ENCODE assay signal across 14 cellular contexts in genomic region chr1:116330342-116330652, GRCh38. TPM values are rescaled to one million over a fixed set of nuclear protein-coding genes. Genes with fewer than 3 reads are reported as not detected.
DNase-seq lines count a peak whose midpoint lies in the region; ATAC-seq and TF ChIP-seq lines count a peak whose summit lies in the region.
"Had no signal": no experiment of that assay in that cellular context is flagged by ENCODE, and none has a peak within 500 bp of the region (broad histone marks: within the 10 kb centered on the region; RNA-seq: fewer than 3 reads in every experiment).

No MANE protein-coding gene starts in this region.

- H3K4me1 ChIP-seq in hepatocyte (ENCODE audit: insufficient read depth): peaks cover 25% of the 10 kb centered on the region
- peaks cover 10 to 17% (median 14%) of the 10 kb centered on the region in 4 donors for H3K4me1 ChIP-seq in stomach
- H3K4me1 ChIP-seq: uterus had no signal

- no peaks in the 10 kb centered on the region for H4K20me1 ChIP-seq in hepatocyte (ENCODE audit: insufficient read depth, poor library complexity, severe bottlenecking)

- ATAC-seq in GM21576 (IDR thresholded peaks at IDR 0.05; ENCODE audit: unreplicated experiment) (no peak), HG03460 (IDR thresholded peaks at IDR 0.05; ENCODE audit: unreplicated experiment) (no peak), HG02678 (IDR thresholded peaks at IDR 0.05; ENCODE audit: unreplicated experiment) (no peak)
- ATAC-seq: Panc1 had no signal

- intact Hi-C loops in stomach (cut with DNase I; ENCODE audit: low total_unique reads): no loop called here

- H3K27me3 ChIP-seq in hepatocyte (no peaks in the 10 kb centered on the region), stomach (no peaks in the 10 kb centered on the region)
- H3K27me3 ChIP-seq: uterus had no signal

- H3K79me2 ChIP-seq in hepatocyte: no peaks in the 10 kb centered on the region

- no peak for TF ChIP-seq EP300 in stomach (IDR thresholded peaks at IDR 0.05)

- peak overlapping the region; percentile 51 for H3K27ac ChIP-seq in KOPT-K1 (ENCODE audit: low read depth, low read length, poor library complexity, severe bottlenecking)
- H3K27ac ChIP-seq in hepatocyte: peak overlapping the region; percentile 60
- H3K27ac ChIP-seq in stomach: peak overlapping the region in 4 of 5 donors; percentile 36 to 63 (median 54)
- H3K27ac ChIP-seq: uterus had no signal

- H3K36me3 ChIP-seq in KOPT-K1 (ENCODE audit: insufficient read depth, low read length) (no peaks in the 10 kb centered on the region), hepatocyte (replicated peaks; ENCODE audit: insufficient read depth, low read depth) (no peaks in the 10 kb centered on the region), stomach (no peaks in the 10 kb centered on the region)
- H3K36me3 ChIP-seq: uterus had no signal

- WGBS in hepatocyte (ENCODE audit: low lambda C conversion rate, missing lambda C conversion rate): 50% methylated on average over 4 of the region's 4 CpGs
- WGBS in stomach, 5 donors: 29 to 54% (median 42%) methylated on average over 4 of the region's 4 CpGs

- no peak overlapping the region for H3K4me3 ChIP-seq in hepatocyte
- H3K4me3 ChIP-seq in stomach: no peak overlapping the region
- H3K4me3 ChIP-seq: uterus had no signal

- TF ChIP-seq CTCF in hepatocyte (IDR thresholded peaks at IDR 0.05; ENCODE audit: poor library complexity) (no peak), stomach (IDR thresholded peaks at IDR 0.05) (no peak)

- H3K9me3 ChIP-seq in KOPT-K1 (ENCODE audit: insufficient read depth, low read length, poor library complexity, severe bottlenecking) (no peaks in the 10 kb centered on the region), hepatocyte (ENCODE audit: low read depth) (no peaks in the 10 kb centered on the region), stomach (no peaks in the 10 kb centered on the region)
- H3K9me3 ChIP-seq: uterus had no signal

- DNase-seq in NCI-H526 (lab: John Stamatoyannopoulos, UW): peak; percentile 90 to 94
- no peak for DNase-seq in hepatocyte (ENCODE audit: low spot score)
- peak; percentile 63 for DNase-seq in stomach
- DNase-seq in activated CD4-positive, alpha-beta T cell treated with anti-CD3 and anti-CD28 coated beads, Interleukin-2, amount 50 U/mL, for 1 hour: no peak
- DNase-seq: activated CD8-positive, alpha-beta memory T cell treated with anti-CD3 and anti-CD28 coated beads, Interleukin-2, amount 50 U/mL, for 4 hours; activated naive CD8-positive, alpha-beta T cell treated with anti-CD3 and anti-CD28 coated beads, Interleukin-2, amount 10 ng/mL, durations not matched to agents 7 days and 5 days; CD4-positive, alpha-beta memory T cell; mesendoderm; uterus had no signal

- H2AFZ ChIP-seq in hepatocyte: no peak overlapping the region

- no peak for TF ChIP-seq POLR2A in stomach (IDR thresholded peaks at IDR 0.05)

- H3K9me2 ChIP-seq in hepatocyte (replicated peaks; ENCODE audit: insufficient read depth): no peaks in the 10 kb centered on the region

- H3K4me2 ChIP-seq in hepatocyte: peak overlapping the region; percentile 49

RNA-seq across cellular contexts. Expression of gene ATP1A1, which starts 42.7 kb away (rescaled TPM):
- total RNA-seq in hepatocyte: 559 and 564 TPM in 2 replicates
- 412 and 415 TPM in 2 replicates for polyA plus RNA-seq in hepatocyte
- total RNA-seq in stomach: 100 to 1,000 TPM; 103 to 576 (median 286) TPM
- 100 to 1,000 TPM in 2 of 3 donors, 10 to 100 TPM in 1; 49.9 to 210 (median 110) TPM for polyA plus RNA-seq in stomach

Comparison
In these comparisons a context has a peak if more than half of its experiments do, and no peak if none do; other contexts are left out.
1. DNase-seq: peak in NCI-H526 (2 of 2) and stomach (single experiment); none in hepatocyte (single experiment) and activated CD4-positive, alpha-beta T cell treated with anti-CD3 and anti-CD28 coated beads, Interleukin-2, amount 50 U/mL, for 1 hour (single experiment).
2. Peak in every context shown above with its lines, with median percentiles within 50 percentile points of each other: H3K27ac ChIP-seq.